Comparison of ENCODE assay signal across 13 cellular contexts in the genomic region with DNA sequence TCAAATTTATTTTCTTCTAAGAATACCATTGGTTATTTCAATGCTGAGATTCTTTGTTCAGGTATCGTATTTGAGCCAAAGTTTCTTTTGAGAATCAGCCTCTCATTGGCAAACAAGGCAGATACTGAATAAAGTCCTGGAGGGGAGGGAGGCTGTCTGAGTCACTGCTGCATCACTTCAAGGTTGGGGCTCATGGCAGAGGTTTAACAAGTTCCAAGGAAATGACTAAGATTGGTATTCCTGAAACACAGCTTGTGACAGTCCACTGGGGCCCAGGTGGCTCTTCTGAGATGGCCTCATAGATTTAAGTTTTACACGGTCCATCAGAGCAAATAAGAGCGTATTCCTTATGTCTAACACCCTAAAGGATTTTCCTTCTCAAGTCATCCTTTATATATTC.
DNase-seq lines count a peak whose midpoint lies in the region; ATAC-seq, FAIRE-seq and TF ChIP-seq lines count a peak whose summit lies in the region.
"Had no signal": no experiment of that assay in that cellular context is flagged by ENCODE, and none has a peak within 500 bp of the region (broad histone marks: within the 10 kb centered on the region; RNA-seq: fewer than 3 reads in every experiment).

No MANE protein-coding gene starts in this region.

- H3K9me3 Mint-ChIP-seq in T-cell, result peaks cover 0 to 5% (median 0%) of the 10 kb centered on the region in 3 donors
- H3K9me3 Mint-ChIP-seq: mesothelial cell of epicardium had no signal

- POLR2A ChIA-PET in BJ (lab: Charles Lee), result no interaction called here
- POLR2A ChIA-PET in T-cell (lab: Charles Lee), result no interaction called here

- H3K4me3 Mint-ChIP-seq in T-cell, result no peak overlapping the region
- H3K4me3 Mint-ChIP-seq: activated CD8-positive, alpha-beta memory T cell treated with anti-CD3 and anti-CD28 coated beads, Interleukin-2, amount 10 ng/mL, durations not matched to agents 7 days and 5 days; mesothelial cell of epicardium; stimulated activated naive B cell treated with anti-CD40 and anti-IgM and Interleukin-4, amounts not matched to agents 10 μg/mL and 1 μg/mL and 100 μg/mL, for 72 hours had no signal

- H3K4me1 Mint-ChIP-seq in T-cell, result no peaks in the 10 kb centered on the region
- H3K4me1 Mint-ChIP-seq: activated CD8-positive, alpha-beta memory T cell treated with anti-CD3 and anti-CD28 coated beads, Interleukin-2, amount 10 ng/mL, durations not matched to agents 7 days and 5 days; stimulated activated naive B cell treated with anti-CD40 and anti-IgM and Interleukin-4, amounts not matched to agents 10 μg/mL and 1 μg/mL and 100 μg/mL, for 72 hours had no signal

- H3K27ac Mint-ChIP-seq in T-cell, result no peak overlapping the region
- H3K27ac Mint-ChIP-seq: activated CD8-positive, alpha-beta memory T cell treated with anti-CD3 and anti-CD28 coated beads, Interleukin-2, amount 10 ng/mL, durations not matched to agents 7 days and 5 days; mesothelial cell of epicardium; stimulated activated naive B cell treated with anti-CD40 and anti-IgM and Interleukin-4, amounts not matched to agents 10 μg/mL and 1 μg/mL and 100 μg/mL, for 72 hours had no signal

- no peak for ATAC-seq in T-cell (replicated peaks in 1 of 4)
- ATAC-seq: activated CD8-positive, alpha-beta memory T cell treated with anti-CD3 and anti-CD28 coated beads, Interleukin-2, amount 10 ng/mL, durations not matched to agents 7 days and 5 days; heart right ventricle; stimulated activated naive B cell treated with anti-CD40 and anti-IgM and Interleukin-4, amounts not matched to agents 10 μg/mL and 1 μg/mL and 100 μg/mL, for 72 hours had no signal

- H3K27ac ChIP-seq in brain microvascular endothelial cell (no peak overlapping the region), keratinocyte (ENCODE audit: control insufficient read depth, insufficient read depth, low read length) (peak overlapping the region; percentile 61)
- H3K27ac ChIP-seq: heart right ventricle had no signal

- CTCF ChIA-PET in BJ (lab: Yijun Ruan, JAX) (no interaction called here), T-cell (lab: Charles Lee) (no interaction called here)

- TF ChIP-seq CTCF in BJ (IDR thresholded peaks at IDR 0.05; ENCODE audit: insufficient read depth, low read depth, low read length) (no peak), brain microvascular endothelial cell (IDR thresholded peaks at IDR 0.05; ENCODE audit: low read depth, low read length, missing control alignments) (no peak), keratinocyte (optimal IDR thresholded peaks at IDR 0.05 in 1 of 3, IDR thresholded peaks at IDR 0.05 in 1 of 3, conservative IDR thresholded peaks at IDR 0.05 in 1 of 3; ENCODE audit: extremely low read depth in 1 of 3, insufficient read depth in 2 of 3, low read length in 3 of 3) (no peak)

- dilution Hi-C loops in keratinocyte (cut with MboI; ENCODE audit: extremely low pct_ligation_motif_present, low sequenced_read_pairs), result no loop called here

- no peaks in the 10 kb centered on the region for H3K36me3 ChIP-seq in BJ (ENCODE audit: control insufficient read depth, insufficient read depth, low read length)
- H3K36me3 ChIP-seq in brain microvascular endothelial cell (replicated peaks), result no peaks in the 10 kb centered on the region
- no peaks in the 10 kb centered on the region for H3K36me3 ChIP-seq in keratinocyte (ENCODE audit: control insufficient read depth in 2 of 2, extremely low read depth in 1 of 2, insufficient read depth in 2 of 2, low read length in 2 of 2)
- H3K36me3 ChIP-seq in H7 (replicated peaks; ENCODE audit: control insufficient read depth, insufficient read depth, low read length), result no peaks in the 10 kb centered on the region
- H3K36me3 ChIP-seq: heart right ventricle had no signal

- H3K79me2 ChIP-seq in keratinocyte (ENCODE audit: control insufficient read depth, insufficient read depth, low read length), result no peaks in the 10 kb centered on the region

- peak; percentile 94 for FAIRE-seq in keratinocyte (lab: Jason Lieb, UNC)

- peak overlapping the region; percentile 9 for H3K9ac ChIP-seq in keratinocyte (ENCODE audit: control insufficient read depth, extremely low read depth, insufficient read depth, low read length)

- H3K9me3 ChIP-seq in keratinocyte (ENCODE audit: control insufficient read depth, low read depth, low read length), result no peaks in the 10 kb centered on the region
- H3K9me3 ChIP-seq: heart right ventricle had no signal

- H4K20me1 ChIP-seq in keratinocyte (ENCODE audit: control insufficient read depth, extremely low read depth, insufficient read depth, low read length), result no peaks in the 10 kb centered on the region

- peak; percentile 59 for DNase-seq in BJ (ENCODE audit: low read depth)
- DNase-seq in M059J (ENCODE audit: low read depth), result peak; percentile 84
- DNase-seq in brain microvascular endothelial cell, result peak; percentile 68
- peak; percentile 66 for DNase-seq in keratinocyte (ENCODE audit: low read depth, low spot score)
- no peak for DNase-seq in G401 (ENCODE audit: low spot score)
- no peak for DNase-seq in H7
- DNase-seq in T-cell, result no peak
- DNase-seq in NCI-H2029 (lab: John Stamatoyannopoulos, UW), result no peak
- DNase-seq: activated CD8-positive, alpha-beta memory T cell treated with anti-CD3 and anti-CD28 coated beads, Interleukin-2, amount 10 ng/mL, durations not matched to agents 7 days and 5 days; heart right ventricle; NCI-H187; stimulated activated naive B cell treated with anti-CD40 and anti-IgM and Interleukin-4, amounts not matched to agents 10 μg/mL and 1 μg/mL and 100 μg/mL, for 72 hours had no signal

- H3K27me3 Mint-ChIP-seq in T-cell, result no peaks in the 10 kb centered on the region
- H3K27me3 Mint-ChIP-seq: activated CD8-positive, alpha-beta memory T cell treated with anti-CD3 and anti-CD28 coated beads, Interleukin-2, amount 10 ng/mL, durations not matched to agents 7 days and 5 days; stimulated activated naive B cell treated with anti-CD40 and anti-IgM and Interleukin-4, amounts not matched to agents 10 μg/mL and 1 μg/mL and 100 μg/mL, for 72 hours had no signal

- in situ Hi-C loops in brain microvascular endothelial cell (cut with HindIII; ENCODE audit: low pct_ligation_motif_present, low sequenced_read_pairs), result no loop called here
- in situ Hi-C loops in G401 (cut with HindIII; ENCODE audit: low sequenced_read_pairs), result no loop called here

- no peaks in the 10 kb centered on the region for H3K36me3 Mint-ChIP-seq in T-cell
- H3K36me3 Mint-ChIP-seq: activated CD8-positive, alpha-beta memory T cell treated with anti-CD3 and anti-CD28 coated beads, Interleukin-2, amount 10 ng/mL, durations not matched to agents 7 days and 5 days; mesothelial cell of epicardium; stimulated activated naive B cell treated with anti-CD40 and anti-IgM and Interleukin-4, amounts not matched to agents 10 μg/mL and 1 μg/mL and 100 μg/mL, for 72 hours had no signal

- peak overlapping the region; percentile 87 for H2AFZ ChIP-seq in keratinocyte (ENCODE audit: control insufficient read depth, low read length)

- H3K4me1 ChIP-seq in keratinocyte (ENCODE audit: control insufficient read depth, extremely low read depth, insufficient read depth, low read length), result peaks cover 20% of the 10 kb centered on the region
- H3K4me1 ChIP-seq: heart right ventricle had no signal

- H3K4me3 ChIP-seq in BJ (ENCODE audit: low read depth, low read length) (no peak overlapping the region), brain microvascular endothelial cell (ENCODE audit: low read depth, low read length) (no peak overlapping the region), keratinocyte (ENCODE audit: control insufficient read depth in 2 of 3, extremely low read depth in 1 of 3, insufficient read depth in 2 of 3, low read depth in 1 of 3, low read length in 3 of 3) (no peak overlapping the region), H7 (ENCODE audit: insufficient read depth, low read depth, low read length) (no peak overlapping the region)
- H3K4me3 ChIP-seq: heart right ventricle had no signal

- H3K9me1 ChIP-seq in keratinocyte (ENCODE audit: control insufficient read depth, extremely low read depth, insufficient read depth, low read length), result no peaks in the 10 kb centered on the region

- H3K27me3 ChIP-seq in BJ (ENCODE audit: control insufficient read depth, insufficient read depth, low read length) (no peaks in the 10 kb centered on the region), brain microvascular endothelial cell (replicated peaks) (no peaks in the 10 kb centered on the region), keratinocyte (ENCODE audit: control insufficient read depth, extremely low read depth, insufficient read depth, low read length) (no peaks in the 10 kb centered on the region), H7 (ENCODE audit: control insufficient read depth, insufficient read depth, low read length) (no peaks in the 10 kb centered on the region)
- H3K27me3 ChIP-seq: heart right ventricle had no signal

- H3K4me2 ChIP-seq in keratinocyte (ENCODE audit: control insufficient read depth, extremely low read depth, insufficient read depth, low read depth, low read length), result peak overlapping the region; percentile 65

Comparison
In these comparisons a context has a peak if more than half of its experiments do, and no peak if none do; other contexts are left out.
1. DNase-seq: peak in BJ (single experiment), M059J (single experiment), brain microvascular endothelial cell (single experiment) and keratinocyte (single experiment); none in G401 (single experiment), H7 (single experiment), T-cell (0 of 34) and NCI-H2029 (single experiment).